1 cellular context compared by ENCODE assay signal in the genomic region with DNA sequence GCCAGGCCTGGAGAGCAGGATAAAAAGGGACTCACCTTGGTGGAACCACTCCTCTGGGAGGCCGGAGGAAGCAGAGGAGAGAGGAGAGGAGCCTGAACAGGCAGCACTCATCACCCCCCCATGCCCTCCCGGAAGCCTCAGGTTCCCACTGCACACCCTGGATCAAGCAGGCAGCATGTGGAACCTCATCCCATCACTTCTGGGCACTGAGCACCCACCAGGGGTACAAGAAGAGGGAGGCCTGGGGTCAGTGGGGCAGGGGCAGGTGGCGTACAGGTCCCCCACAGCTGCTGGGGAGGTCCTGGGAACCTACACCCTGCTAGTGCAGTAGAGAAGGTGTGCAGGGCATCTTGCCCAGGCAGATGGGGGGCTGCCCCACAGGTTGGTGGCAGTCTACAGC.
TF ChIP-seq lines count a peak whose summit lies in the region.

No MANE protein-coding gene starts in this region.

TF ChIP-seq in H1, 55 proteins besides CTCF, POLR2A, EP300 and RAD21:
- TF ChIP-seq, protein P1, sequence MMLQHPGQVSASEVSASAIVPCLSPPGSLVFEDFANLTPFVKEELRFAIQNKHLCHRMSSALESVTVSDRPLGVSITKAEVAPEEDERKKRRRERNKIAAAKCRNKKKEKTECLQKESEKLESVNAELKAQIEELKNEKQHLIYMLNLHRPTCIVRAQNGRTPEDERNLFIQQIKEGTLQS (IDR thresholded peaks at IDR 0.05; ENCODE audit: insufficient read depth, low read depth, low read length), result no peak
- TF ChIP-seq, protein P2, sequence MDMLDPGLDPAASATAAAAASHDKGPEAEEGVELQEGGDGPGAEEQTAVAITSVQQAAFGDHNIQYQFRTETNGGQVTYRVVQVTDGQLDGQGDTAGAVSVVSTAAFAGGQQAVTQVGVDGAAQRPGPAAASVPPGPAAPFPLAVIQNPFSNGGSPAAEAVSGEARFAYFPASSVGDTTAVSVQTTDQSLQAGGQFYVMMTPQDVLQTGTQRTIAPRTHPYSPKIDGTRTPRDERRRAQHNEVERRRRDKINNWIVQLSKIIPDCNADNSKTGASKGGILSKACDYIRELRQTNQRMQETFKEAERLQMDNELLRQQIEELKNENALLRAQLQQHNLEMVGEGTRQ (IDR thresholded peaks at IDR 0.05; ENCODE audit: low read length), result no peak
TF ChIP-seq in H1: peak in this region for 0.
